ENCODE assay signal across 8 cellular contexts in genomic region chr13:102845630-102846260, GRCh38. TPM values are rescaled to one million over a fixed set of nuclear protein-coding genes. Genes with fewer than 3 reads are reported as not detected.
DNase-seq lines count a peak whose midpoint lies in the region; ATAC-seq, FAIRE-seq and TF ChIP-seq lines count a peak whose summit lies in the region.

Gene ERCC5 (plus strand): TSS chr13:102846032. CDS start chr13:102846267, 235 bp downstream.

- intact Hi-C loops in adrenal gland (cut with DNase I) = loop anchor here (5.0 kb wide), 2 partner anchors 248 to 253 kb away; partner anchors contain the start of gene TPP2 (in 1 of the 2)
- intact Hi-C loops in cardiac septum (cut with DNase I) = loop anchor here (2.0 to 10.0 kb wide), 3 partner anchors 47 to 451 kb away; partner anchors contain the start of genes BIVM and POGLUT2

- no peaks in the 10 kb centered on the region for H3K9me3 Mint-ChIP-seq in type B pancreatic cell

- no peaks in the 10 kb centered on the region for H3K9me3 ChIP-seq in adrenal gland (replicated peaks in 1 of 3)

- no peaks in the 10 kb centered on the region for H3K27me3 Mint-ChIP-seq in type B pancreatic cell

- H3K4me3 ChIP-seq in adrenal gland = peak within 1 kb of the TSS; percentile 63 to 92 (median 76)

- peak; percentile 97 for FAIRE-seq in GM12892 (lab: Jason Lieb, UNC)

- TF ChIP-seq POLR2A in GM12892 (IDR thresholded peaks at IDR 0.05; ENCODE audit: low read depth, low read length) = peak; percentile 83
- peak; percentile 73 to 89 for TF ChIP-seq POLR2A in adrenal gland (IDR thresholded peaks at IDR 0.05)

- peak within 1 kb of the TSS; percentile 93 for H3K27ac Mint-ChIP-seq in type B pancreatic cell

- H3K4me1 Mint-ChIP-seq in type B pancreatic cell (ENCODE audit: unreplicated experiment) = peaks cover 12% of the 10 kb centered on the region

- no peaks in the 10 kb centered on the region for H3K27me3 ChIP-seq in adrenal gland

- no peaks in the 10 kb centered on the region for H3K36me3 Mint-ChIP-seq in type B pancreatic cell

- H3K36me3 ChIP-seq in adrenal gland (replicated peaks in 1 of 2) = no peaks in the 10 kb centered on the region

- H3K4me1 ChIP-seq in adrenal gland (replicated peaks in 1 of 2) = peaks cover 4 to 23% of the 10 kb centered on the region in 2 donors

- peak within 1 kb of the TSS; percentile 96 for H3K4me3 Mint-ChIP-seq in type B pancreatic cell

- ATAC-seq in HG02840 (IDR thresholded peaks at IDR 0.05; ENCODE audit: low FRiP score, unreplicated experiment) = peak; percentile 87

- 0% methylated on average over 9 to 49 of the region's 49 CpGs for WGBS in adrenal gland, 4 donors

- DNase-seq in GM12892 (ENCODE audit: insufficient read length) (peak; percentile 35), NCI-H1436 (lab: John Stamatoyannopoulos, UW) (peak; percentile 92), T-helper 1 cell (peak; percentile 83 to 98 (median 90)), adrenal gland (peak; percentile 95 to 98 (median 96)), cardiac septum (ENCODE audit: low spot score) (peak; percentile 95), pons (ENCODE audit: low spot score) (peak; percentile 93), type B pancreatic cell (ENCODE audit: extremely low spot score, unreplicated experiment) (peak; percentile 94)

- peak within 1 kb of the TSS; percentile 89 to 98 (median 96) for H3K27ac ChIP-seq in adrenal gland

- peak in 1 of 6 experiments; percentile 8 for TF ChIP-seq CTCF in adrenal gland (IDR thresholded peaks at IDR 0.05)
- no peak for TF ChIP-seq CTCF in type B pancreatic cell (conservative IDR thresholded peaks at IDR 0.05)

RNA-seq across cellular contexts. Expression of gene ERCC5, which starts in this region (rescaled TPM):
- 38.0 TPM for polyA plus RNA-seq in GM12892 (2012; ENCODE audit: missing spikeins)
- 10 to 100 TPM; 37.8 to 74.7 (median 56.2) TPM for total RNA-seq in adrenal gland
- polyA plus RNA-seq in adrenal gland = 100 to 1,000 TPM in 2 of 3 donors, 10 to 100 TPM in 1; 67.3 to 185 (median 157) TPM
- total RNA-seq in cardiac septum = 36.5 TPM
- total RNA-seq in type B pancreatic cell (ENCODE audit: low replicate concordance) = 44.1 and 51.6 TPM in 2 replicates

Comparison
In these comparisons a context has a peak if more than half of its experiments do, and no peak if none do; other contexts are left out.
1. Peak in every context shown above with its lines: DNase-seq, ATAC-seq, H3K4me3 ChIP-seq and H3K27ac ChIP-seq.
2. DNase-seq: peak in every context shown above with its lines; median percentile 96 in adrenal gland; 95 in cardiac septum; 94 in type B pancreatic cell; 93 in pons; 92 in NCI-H1436; 90 in T-helper 1 cell; 35 in GM12892.